Comparison of ENCODE assay signal across 13 cellular contexts in genomic region chr19:5049561-5049960, GRCh38.
"Had no signal": no experiment of that assay in that cellular context is flagged by ENCODE, and none has a peak within 500 bp of the region (broad histone marks: within the 10 kb centered on the region; RNA-seq: fewer than 3 reads in every experiment).

No MANE protein-coding gene starts in this region.

- H3K9me3 ChIP-seq: body of pancreas, heart right ventricle, upper lobe of right lung had no signal

- DNase-seq: activated B cell treated with CpG ODN at 0.5 μM for 24 hours; activated CD4-positive, alpha-beta T cell treated with anti-CD3 and anti-CD28 coated beads, Interleukin-2, amount 10 ng/mL, durations not matched to agents 24 days and 14 days; activated naive CD4-positive, alpha-beta T cell treated with anti-CD3 and anti-CD28 coated beads, Interleukin-2, amount 10 ng/mL, durations not matched to agents 7 days and 5 days; heart right ventricle; islet precursor cell; stimulated activated naive B cell treated with anti-CD40 and anti-IgM and Interleukin-4, amounts not matched to agents 10 μg/mL and 1 μg/mL and 100 μg/mL, for 72 hours; T-helper 17 cell; upper lobe of right lung had no signal

- H3K27ac ChIP-seq: body of pancreas, heart right ventricle, parathyroid adenoma, upper lobe of right lung had no signal

- H3K27me3 ChIP-seq: body of pancreas, heart right ventricle, upper lobe of right lung had no signal

- H3K4me3 ChIP-seq: body of pancreas, heart right ventricle, upper lobe of right lung had no signal

- ATAC-seq: body of pancreas; stimulated activated naive B cell treated with anti-CD40 and anti-IgM and Interleukin-4, amounts not matched to agents 10 μg/mL and 1 μg/mL and 100 μg/mL, for 72 hours; T-helper 17 cell had no signal

- H3K9ac ChIP-seq: parathyroid adenoma had no signal

- FAIRE-seq: endothelial cell of umbilical vein, frontal cortex, TTC549 had no signal

- H2AFZ ChIP-seq: parathyroid adenoma had no signal
